In genomic region chr1:162939035-162939434, GRCh38 we compare ENCODE assay signal across 1 cellular context.
TF ChIP-seq lines count a peak whose summit lies in the region.

No MANE protein-coding gene starts in this region.

TF ChIP-seq in K562, 482 proteins besides CTCF, POLR2A, EP300 and RAD21 (continued from another document):
- no peak for TF ChIP-seq MGA (IDR thresholded peaks at IDR 0.05)
- TF ChIP-seq ILF3 (IDR thresholded peaks at IDR 0.05; ENCODE audit: borderline replicate concordance): no peak
- TF ChIP-seq NONO (IDR thresholded peaks at IDR 0.05; ENCODE audit: low read depth in 2 of 2, low read length in 1 of 2): no peak
- no peak for TF ChIP-seq CTBP1 (IDR thresholded peaks at IDR 0.05; ENCODE audit: borderline replicate concordance)
- no peak for TF ChIP-seq CREBBP (IDR thresholded peaks at IDR 0.05; ENCODE audit: low read depth, low read length)
- TF ChIP-seq SMAD3 (CRISPR knock-in tag; conservative IDR thresholded peaks at IDR 0.05): no peak
- no peak for TF ChIP-seq ATF6 (CRISPR knock-in tag; IDR thresholded peaks at IDR 0.05)
- no peak for TF ChIP-seq JUNB (CRISPR knock-in tag; conservative IDR thresholded peaks at IDR 0.05)
- no peak for TF ChIP-seq CHD2 (IDR thresholded peaks at IDR 0.05; ENCODE audit: low read depth, low read length)
